Comparison of ENCODE assay signal across 5 cellular contexts in the genomic region with DNA sequence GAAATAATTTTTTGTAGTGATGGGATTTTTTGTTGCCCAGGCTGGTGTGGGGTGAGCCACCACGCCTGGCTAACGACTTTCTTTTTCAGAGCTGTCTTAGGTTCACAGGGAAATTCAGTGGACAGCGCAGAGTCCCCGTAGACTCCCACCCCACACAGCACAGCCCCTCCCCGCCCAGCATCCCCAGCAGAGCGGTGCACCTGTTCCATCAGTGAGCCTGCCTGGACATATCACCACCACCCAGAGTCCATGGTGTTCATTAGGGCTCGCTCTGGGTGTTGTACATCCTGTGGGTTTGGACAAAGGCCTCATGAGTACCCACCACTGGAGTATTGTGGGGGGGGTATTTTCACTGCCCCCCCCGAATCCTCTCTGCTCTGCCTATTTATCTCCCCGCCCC. TPM values are rescaled to one million over a fixed set of nuclear protein-coding genes. Genes with fewer than 3 reads are reported as not detected.
"Had no signal": no experiment of that assay in that cellular context is flagged by ENCODE, and none has a peak within 500 bp of the region (broad histone marks: within the 10 kb centered on the region; RNA-seq: fewer than 3 reads in every experiment).

No MANE protein-coding gene starts in this region.

RNA-seq across cellular contexts. Expression of gene ZSCAN5C, which starts 8.0 kb away (rescaled TPM):
- total RNA-seq: HepG2, HT-29, HT1080, IMR-90 had no signal
- polyA plus RNA-seq: HepG2, IgD-negative memory B cell, IMR-90 had no signal

RNA-seq across cellular contexts. Expression of gene ZSCAN5B, which starts 12.5 kb away (rescaled TPM):
- total RNA-seq: HepG2, HT-29, HT1080, IMR-90 had no signal
- polyA plus RNA-seq: HepG2, IMR-90 had no signal

RNA-seq across cellular contexts. Expression of gene GALP, which starts 34.2 kb away (rescaled TPM):
- total RNA-seq: HepG2, HT-29, HT1080, IMR-90 had no signal
- polyA plus RNA-seq: HepG2, IgD-negative memory B cell, IMR-90 had no signal
